1 cellular context compared by ENCODE assay signal in genomic region chr10:78550716-78551115, GRCh38.
TF ChIP-seq lines count a peak whose summit lies in the region.

No MANE protein-coding gene starts in this region.

TF ChIP-seq in HepG2, 621 proteins besides CTCF, POLR2A, EP300 and RAD21 (continued from another document and continues in another):
- no peak for TF ChIP-seq LRRFIP1 (CRISPR knock-in tag; conservative IDR thresholded peaks at IDR 0.05)
- TF ChIP-seq NPAS2 (CRISPR knock-in tag; IDR thresholded peaks at IDR 0.05; ENCODE audit: borderline replicate concordance) = 0 out of 2 replicates have a peak, but pooled peaks have one; percentile 70
- 0 out of 2 replicates have a peak, but pooled peaks have one; percentile 70 for TF ChIP-seq ZNF83 (CRISPR knock-in tag; IDR thresholded peaks at IDR 0.05; ENCODE audit: borderline replicate concordance)
- no peak for TF ChIP-seq TEAD2 (CRISPR knock-in tag; IDR thresholded peaks at IDR 0.05)
- TF ChIP-seq, protein P1, sequence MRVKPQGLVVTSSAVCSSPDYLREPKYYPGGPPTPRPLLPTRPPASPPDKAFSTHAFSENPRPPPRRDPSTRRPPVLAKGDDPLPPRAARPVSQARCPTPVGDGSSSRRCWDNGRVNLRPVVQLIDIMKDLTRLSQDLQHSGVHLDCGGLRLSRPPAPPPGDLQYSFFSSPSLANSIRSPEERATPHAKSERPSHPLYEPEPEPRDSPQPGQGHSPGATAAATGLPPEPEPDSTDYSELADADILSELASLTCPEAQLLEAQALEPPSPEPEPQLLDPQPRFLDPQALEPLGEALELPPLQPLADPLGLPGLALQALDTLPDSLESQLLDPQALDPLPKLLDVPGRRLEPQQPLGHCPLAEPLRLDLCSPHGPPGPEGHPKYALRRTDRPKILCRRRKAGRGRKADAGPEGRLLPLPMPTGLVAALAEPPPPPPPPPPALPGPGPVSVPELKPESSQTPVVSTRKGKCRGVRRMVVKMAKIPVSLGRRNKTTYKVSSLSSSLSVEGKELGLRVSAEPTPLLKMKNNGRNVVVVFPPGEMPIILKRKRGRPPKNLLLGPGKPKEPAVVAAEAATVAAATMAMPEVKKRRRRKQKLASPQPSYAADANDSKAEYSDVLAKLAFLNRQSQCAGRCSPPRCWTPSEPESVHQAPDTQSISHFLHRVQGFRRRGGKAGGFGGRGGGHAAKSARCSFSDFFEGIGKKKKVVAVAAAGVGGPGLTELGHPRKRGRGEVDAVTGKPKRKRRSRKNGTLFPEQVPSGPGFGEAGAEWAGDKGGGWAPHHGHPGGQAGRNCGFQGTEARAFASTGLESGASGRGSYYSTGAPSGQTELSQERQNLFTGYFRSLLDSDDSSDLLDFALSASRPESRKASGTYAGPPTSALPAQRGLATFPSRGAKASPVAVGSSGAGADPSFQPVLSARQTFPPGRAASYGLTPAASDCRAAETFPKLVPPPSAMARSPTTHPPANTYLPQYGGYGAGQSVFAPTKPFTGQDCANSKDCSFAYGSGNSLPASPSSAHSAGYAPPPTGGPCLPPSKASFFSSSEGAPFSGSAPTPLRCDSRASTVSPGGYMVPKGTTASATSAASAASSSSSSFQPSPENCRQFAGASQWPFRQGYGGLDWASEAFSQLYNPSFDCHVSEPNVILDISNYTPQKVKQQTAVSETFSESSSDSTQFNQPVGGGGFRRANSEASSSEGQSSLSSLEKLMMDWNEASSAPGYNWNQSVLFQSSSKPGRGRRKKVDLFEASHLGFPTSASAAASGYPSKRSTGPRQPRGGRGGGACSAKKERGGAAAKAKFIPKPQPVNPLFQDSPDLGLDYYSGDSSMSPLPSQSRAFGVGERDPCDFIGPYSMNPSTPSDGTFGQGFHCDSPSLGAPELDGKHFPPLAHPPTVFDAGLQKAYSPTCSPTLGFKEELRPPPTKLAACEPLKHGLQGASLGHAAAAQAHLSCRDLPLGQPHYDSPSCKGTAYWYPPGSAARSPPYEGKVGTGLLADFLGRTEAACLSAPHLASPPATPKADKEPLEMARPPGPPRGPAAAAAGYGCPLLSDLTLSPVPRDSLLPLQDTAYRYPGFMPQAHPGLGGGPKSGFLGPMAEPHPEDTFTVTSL (CRISPR knock-in tag; IDR thresholded peaks at IDR 0.05; ENCODE audit: borderline replicate concordance) = peak; percentile 66
- TF ChIP-seq ZNF629 (CRISPR knock-in tag; conservative IDR thresholded peaks at IDR 0.05) = peak; percentile 67
- no peak for TF ChIP-seq ZNF547 (CRISPR knock-in tag; IDR thresholded peaks at IDR 0.05)
- TF ChIP-seq RXRA (CRISPR knock-in tag; IDR thresholded peaks at IDR 0.05) = no peak; the same call in 1 of the 2 replicates
- peak; percentile 96 for TF ChIP-seq BRCA1 (CRISPR knock-in tag; IDR thresholded peaks at IDR 0.05)
- no peak for TF ChIP-seq SIN3B (IDR thresholded peaks at IDR 0.05; ENCODE audit: low read length)
- TF ChIP-seq MTF1 (CRISPR knock-in tag; IDR thresholded peaks at IDR 0.05) = no peak
- no peak for TF ChIP-seq KMT2B (CRISPR knock-in tag; IDR thresholded peaks at IDR 0.05)
- no peak for TF ChIP-seq IKZF4 (CRISPR knock-in tag; IDR thresholded peaks at IDR 0.05; ENCODE audit: borderline replicate concordance, low read depth, not compliant biosample characterization)
- no peak for TF ChIP-seq ARNT (IDR thresholded peaks at IDR 0.05)
- no peak for TF ChIP-seq SOX6 (IDR thresholded peaks at IDR 0.05)
- peak; percentile 64 for TF ChIP-seq SOX6 (CRISPR knock-in tag; IDR thresholded peaks at IDR 0.05)
- TF ChIP-seq, protein P2, sequence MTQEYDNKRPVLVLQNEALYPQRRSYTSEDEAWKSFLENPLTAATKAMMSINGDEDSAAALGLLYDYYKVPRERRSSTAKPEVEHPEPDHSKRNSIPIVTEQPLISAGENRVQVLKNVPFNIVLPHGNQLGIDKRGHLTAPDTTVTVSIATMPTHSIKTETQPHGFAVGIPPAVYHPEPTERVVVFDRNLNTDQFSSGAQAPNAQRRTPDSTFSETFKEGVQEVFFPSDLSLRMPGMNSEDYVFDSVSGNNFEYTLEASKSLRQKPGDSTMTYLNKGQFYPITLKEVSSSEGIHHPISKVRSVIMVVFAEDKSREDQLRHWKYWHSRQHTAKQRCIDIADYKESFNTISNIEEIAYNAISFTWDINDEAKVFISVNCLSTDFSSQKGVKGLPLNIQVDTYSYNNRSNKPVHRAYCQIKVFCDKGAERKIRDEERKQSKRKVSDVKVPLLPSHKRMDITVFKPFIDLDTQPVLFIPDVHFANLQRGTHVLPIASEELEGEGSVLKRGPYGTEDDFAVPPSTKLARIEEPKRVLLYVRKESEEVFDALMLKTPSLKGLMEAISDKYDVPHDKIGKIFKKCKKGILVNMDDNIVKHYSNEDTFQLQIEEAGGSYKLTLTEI (CRISPR knock-in tag; conservative IDR thresholded peaks at IDR 0.05) = no peak
- TF ChIP-seq, protein P3, sequence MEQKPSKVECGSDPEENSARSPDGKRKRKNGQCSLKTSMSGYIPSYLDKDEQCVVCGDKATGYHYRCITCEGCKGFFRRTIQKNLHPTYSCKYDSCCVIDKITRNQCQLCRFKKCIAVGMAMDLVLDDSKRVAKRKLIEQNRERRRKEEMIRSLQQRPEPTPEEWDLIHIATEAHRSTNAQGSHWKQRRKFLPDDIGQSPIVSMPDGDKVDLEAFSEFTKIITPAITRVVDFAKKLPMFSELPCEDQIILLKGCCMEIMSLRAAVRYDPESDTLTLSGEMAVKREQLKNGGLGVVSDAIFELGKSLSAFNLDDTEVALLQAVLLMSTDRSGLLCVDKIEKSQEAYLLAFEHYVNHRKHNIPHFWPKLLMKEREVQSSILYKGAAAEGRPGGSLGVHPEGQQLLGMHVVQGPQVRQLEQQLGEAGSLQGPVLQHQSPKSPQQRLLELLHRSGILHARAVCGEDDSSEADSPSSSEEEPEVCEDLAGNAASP (CRISPR knock-in tag; IDR thresholded peaks at IDR 0.05; ENCODE audit: borderline replicate concordance) = no peak; the same call in 1 of the 2 replicates
- TF ChIP-seq WIZ (CRISPR knock-in tag; IDR thresholded peaks at IDR 0.05) = no peak
- TF ChIP-seq TBX3 (IDR thresholded peaks at IDR 0.05; ENCODE audit: borderline replicate concordance) = no peak
- no peak for TF ChIP-seq MTA1 (CRISPR knock-in tag; IDR thresholded peaks at IDR 0.05; ENCODE audit: borderline replicate concordance)
- no peak for TF ChIP-seq EEA1 (CRISPR knock-in tag; IDR thresholded peaks at IDR 0.05; ENCODE audit: borderline replicate concordance)
- TF ChIP-seq GTF3A (CRISPR knock-in tag; conservative IDR thresholded peaks at IDR 0.05) = no peak
- TF ChIP-seq ZNF724P (CRISPR knock-in tag; IDR thresholded peaks at IDR 0.05; ENCODE audit: borderline replicate concordance) = peak; percentile 34; the same call in 1 of the 2 replicates
- peak; percentile 93 for TF ChIP-seq ZC3H13 (CRISPR knock-in tag; IDR thresholded peaks at IDR 0.05)
- TF ChIP-seq, protein P4, sequence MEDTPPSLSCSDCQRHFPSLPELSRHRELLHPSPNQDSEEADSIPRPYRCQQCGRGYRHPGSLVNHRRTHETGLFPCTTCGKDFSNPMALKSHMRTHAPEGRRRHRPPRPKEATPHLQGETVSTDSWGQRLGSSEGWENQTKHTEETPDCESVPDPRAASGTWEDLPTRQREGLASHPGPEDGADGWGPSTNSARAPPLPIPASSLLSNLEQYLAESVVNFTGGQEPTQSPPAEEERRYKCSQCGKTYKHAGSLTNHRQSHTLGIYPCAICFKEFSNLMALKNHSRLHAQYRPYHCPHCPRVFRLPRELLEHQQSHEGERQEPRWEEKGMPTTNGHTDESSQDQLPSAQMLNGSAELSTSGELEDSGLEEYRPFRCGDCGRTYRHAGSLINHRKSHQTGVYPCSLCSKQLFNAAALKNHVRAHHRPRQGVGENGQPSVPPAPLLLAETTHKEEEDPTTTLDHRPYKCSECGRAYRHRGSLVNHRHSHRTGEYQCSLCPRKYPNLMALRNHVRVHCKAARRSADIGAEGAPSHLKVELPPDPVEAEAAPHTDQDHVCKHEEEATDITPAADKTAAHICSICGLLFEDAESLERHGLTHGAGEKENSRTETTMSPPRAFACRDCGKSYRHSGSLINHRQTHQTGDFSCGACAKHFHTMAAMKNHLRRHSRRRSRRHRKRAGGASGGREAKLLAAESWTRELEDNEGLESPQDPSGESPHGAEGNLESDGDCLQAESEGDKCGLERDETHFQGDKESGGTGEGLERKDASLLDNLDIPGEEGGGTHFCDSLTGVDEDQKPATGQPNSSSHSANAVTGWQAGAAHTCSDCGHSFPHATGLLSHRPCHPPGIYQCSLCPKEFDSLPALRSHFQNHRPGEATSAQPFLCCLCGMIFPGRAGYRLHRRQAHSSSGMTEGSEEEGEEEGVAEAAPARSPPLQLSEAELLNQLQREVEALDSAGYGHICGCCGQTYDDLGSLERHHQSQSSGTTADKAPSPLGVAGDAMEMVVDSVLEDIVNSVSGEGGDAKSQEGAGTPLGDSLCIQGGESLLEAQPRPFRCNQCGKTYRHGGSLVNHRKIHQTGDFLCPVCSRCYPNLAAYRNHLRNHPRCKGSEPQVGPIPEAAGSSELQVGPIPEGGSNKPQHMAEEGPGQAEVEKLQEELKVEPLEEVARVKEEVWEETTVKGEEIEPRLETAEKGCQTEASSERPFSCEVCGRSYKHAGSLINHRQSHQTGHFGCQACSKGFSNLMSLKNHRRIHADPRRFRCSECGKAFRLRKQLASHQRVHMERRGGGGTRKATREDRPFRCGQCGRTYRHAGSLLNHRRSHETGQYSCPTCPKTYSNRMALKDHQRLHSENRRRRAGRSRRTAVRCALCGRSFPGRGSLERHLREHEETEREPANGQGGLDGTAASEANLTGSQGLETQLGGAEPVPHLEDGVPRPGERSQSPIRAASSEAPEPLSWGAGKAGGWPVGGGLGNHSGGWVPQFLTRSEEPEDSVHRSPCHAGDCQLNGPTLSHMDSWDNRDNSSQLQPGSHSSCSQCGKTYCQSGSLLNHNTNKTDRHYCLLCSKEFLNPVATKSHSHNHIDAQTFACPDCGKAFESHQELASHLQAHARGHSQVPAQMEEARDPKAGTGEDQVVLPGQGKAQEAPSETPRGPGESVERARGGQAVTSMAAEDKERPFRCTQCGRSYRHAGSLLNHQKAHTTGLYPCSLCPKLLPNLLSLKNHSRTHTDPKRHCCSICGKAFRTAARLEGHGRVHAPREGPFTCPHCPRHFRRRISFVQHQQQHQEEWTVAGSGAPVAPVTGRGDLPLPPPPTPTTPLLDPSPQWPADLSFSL (CRISPR knock-in tag; IDR thresholded peaks at IDR 0.05) = no peak
- TF ChIP-seq, protein P5, sequence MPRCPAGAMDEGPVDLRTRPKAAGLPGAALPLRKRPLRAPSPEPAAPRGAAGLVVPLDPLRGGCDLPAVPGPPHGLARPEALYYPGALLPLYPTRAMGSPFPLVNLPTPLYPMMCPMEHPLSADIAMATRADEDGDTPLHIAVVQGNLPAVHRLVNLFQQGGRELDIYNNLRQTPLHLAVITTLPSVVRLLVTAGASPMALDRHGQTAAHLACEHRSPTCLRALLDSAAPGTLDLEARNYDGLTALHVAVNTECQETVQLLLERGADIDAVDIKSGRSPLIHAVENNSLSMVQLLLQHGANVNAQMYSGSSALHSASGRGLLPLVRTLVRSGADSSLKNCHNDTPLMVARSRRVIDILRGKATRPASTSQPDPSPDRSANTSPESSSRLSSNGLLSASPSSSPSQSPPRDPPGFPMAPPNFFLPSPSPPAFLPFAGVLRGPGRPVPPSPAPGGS (CRISPR knock-in tag; IDR thresholded peaks at IDR 0.05) = peak; percentile 54; the same call in 1 of the 2 replicates
- TF ChIP-seq, protein P6, sequence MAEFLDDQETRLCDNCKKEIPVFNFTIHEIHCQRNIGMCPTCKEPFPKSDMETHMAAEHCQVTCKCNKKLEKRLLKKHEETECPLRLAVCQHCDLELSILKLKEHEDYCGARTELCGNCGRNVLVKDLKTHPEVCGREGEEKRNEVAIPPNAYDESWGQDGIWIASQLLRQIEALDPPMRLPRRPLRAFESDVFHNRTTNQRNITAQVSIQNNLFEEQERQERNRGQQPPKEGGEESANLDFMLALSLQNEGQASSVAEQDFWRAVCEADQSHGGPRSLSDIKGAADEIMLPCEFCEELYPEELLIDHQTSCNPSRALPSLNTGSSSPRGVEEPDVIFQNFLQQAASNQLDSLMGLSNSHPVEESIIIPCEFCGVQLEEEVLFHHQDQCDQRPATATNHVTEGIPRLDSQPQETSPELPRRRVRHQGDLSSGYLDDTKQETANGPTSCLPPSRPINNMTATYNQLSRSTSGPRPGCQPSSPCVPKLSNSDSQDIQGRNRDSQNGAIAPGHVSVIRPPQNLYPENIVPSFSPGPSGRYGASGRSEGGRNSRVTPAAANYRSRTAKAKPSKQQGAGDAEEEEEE (CRISPR knock-in tag; IDR thresholded peaks at IDR 0.05; ENCODE audit: borderline replicate concordance) = no peak
- TF ChIP-seq FOXK1 (CRISPR knock-in tag; IDR thresholded peaks at IDR 0.05; ENCODE audit: borderline replicate concordance, low read depth) = 0 out of 2 replicates have a peak, but pooled peaks have one; percentile 28
- peak; percentile 71; the same call in 1 of the 2 replicates for TF ChIP-seq ZSCAN21 (CRISPR knock-in tag; IDR thresholded peaks at IDR 0.05; ENCODE audit: borderline replicate concordance)
- TF ChIP-seq, protein P7, sequence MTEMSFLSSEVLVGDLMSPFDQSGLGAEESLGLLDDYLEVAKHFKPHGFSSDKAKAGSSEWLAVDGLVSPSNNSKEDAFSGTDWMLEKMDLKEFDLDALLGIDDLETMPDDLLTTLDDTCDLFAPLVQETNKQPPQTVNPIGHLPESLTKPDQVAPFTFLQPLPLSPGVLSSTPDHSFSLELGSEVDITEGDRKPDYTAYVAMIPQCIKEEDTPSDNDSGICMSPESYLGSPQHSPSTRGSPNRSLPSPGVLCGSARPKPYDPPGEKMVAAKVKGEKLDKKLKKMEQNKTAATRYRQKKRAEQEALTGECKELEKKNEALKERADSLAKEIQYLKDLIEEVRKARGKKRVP (CRISPR knock-in tag; IDR thresholded peaks at IDR 0.05) = no peak
- no peak for TF ChIP-seq NFYB (CRISPR knock-in tag; IDR thresholded peaks at IDR 0.05)
- no peak for TF ChIP-seq SNAPC5 (CRISPR knock-in tag; IDR thresholded peaks at IDR 0.05; ENCODE audit: borderline replicate concordance)
- no peak for TF ChIP-seq ZNF484 (CRISPR knock-in tag; IDR thresholded peaks at IDR 0.05; ENCODE audit: borderline replicate concordance, low read depth)
- TF ChIP-seq HDAC6 (IDR thresholded peaks at IDR 0.05; ENCODE audit: low read depth, low read length) = no peak
